Comparison of ENCODE assay signal across 12 cellular contexts in the genomic region with DNA sequence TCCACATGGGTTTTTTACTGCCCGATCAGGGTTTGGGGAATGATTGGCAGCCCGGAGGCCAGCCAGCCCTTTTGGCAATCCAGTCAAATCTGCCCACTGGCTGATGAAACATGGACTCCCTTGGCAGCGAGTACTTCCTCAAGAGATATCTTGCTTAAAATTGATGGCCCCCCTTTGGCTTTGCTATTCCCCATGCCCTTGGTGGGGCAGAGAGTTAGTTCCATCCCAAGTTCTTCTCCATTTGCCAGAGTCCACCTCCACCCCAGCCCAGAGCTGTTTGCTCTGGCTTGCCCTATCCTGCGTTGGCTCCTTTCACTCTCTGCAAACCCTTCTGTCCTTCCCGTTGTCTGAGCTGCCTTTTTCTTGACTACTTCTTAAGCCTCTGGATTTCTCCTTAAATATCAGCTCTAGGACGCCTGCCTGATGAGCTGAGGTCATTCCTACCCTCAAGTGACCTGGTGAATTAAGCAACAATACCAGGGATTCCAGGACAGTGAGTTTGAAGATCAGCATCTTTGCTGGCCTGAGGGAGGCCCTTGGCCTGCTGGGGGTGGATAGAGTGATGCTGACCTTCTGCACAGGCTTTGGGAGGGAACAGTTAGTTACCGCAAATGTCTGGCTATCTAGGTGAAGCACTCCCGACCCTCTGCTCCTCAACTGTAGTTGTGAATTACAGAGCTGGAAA.
DNase-seq lines count a peak whose midpoint lies in the region; ATAC-seq and TF ChIP-seq lines count a peak whose summit lies in the region.
"Had no signal": no experiment of that assay in that cellular context is flagged by ENCODE, and none has a peak within 500 bp of the region (broad histone marks: within the 10 kb centered on the region; RNA-seq: fewer than 3 reads in every experiment).

No MANE protein-coding gene starts in this region.

- no peak overlapping the region for H3K4ac ChIP-seq in H9 (ENCODE audit: low read depth, low read length)

- no peaks in the 10 kb centered on the region for H3K9me3 Mint-ChIP-seq in H9

- H3K4me3 Mint-ChIP-seq in H9 = no peak overlapping the region

- no peak overlapping the region for H3K14ac ChIP-seq in H9 (ENCODE audit: insufficient read depth, low read length)

- H3K56ac ChIP-seq in H9 (ENCODE audit: insufficient read length, low read depth, low read length) = no peak overlapping the region

- H4K5ac ChIP-seq in H9 (ENCODE audit: insufficient read length, low read depth, low read length) = no peak overlapping the region

- H3K36me3 ChIP-seq in RWPE2 (ENCODE audit: low read depth) (no peaks in the 10 kb centered on the region), osteoblast (ENCODE audit: insufficient read depth, low read length) (no peaks in the 10 kb centered on the region)

- no peaks in the 10 kb centered on the region for H3K36me3 Mint-ChIP-seq in H9 (ENCODE audit: insufficient read depth in 1 of 3, low read depth in 3 of 3)

- WGBS in H9 (ENCODE audit: extremely low coverage, insufficient read length, low lambda C conversion rate) = no CpG with 5 or more reads among the region's 8 CpGs

- H3K9me3 ChIP-seq in AG04450 (ENCODE audit: control insufficient read depth, insufficient read depth, low read length) (no peaks in the 10 kb centered on the region), RWPE2 (ENCODE audit: severe bottlenecking) (no peaks in the 10 kb centered on the region), osteoblast (ENCODE audit: low read depth, low read length) (no peaks in the 10 kb centered on the region), H9 (ENCODE audit: control insufficient read depth, low read depth, low read length) (no peaks in the 10 kb centered on the region)

- TF ChIP-seq CTCF in AG04450 (IDR thresholded peaks at IDR 0.05; ENCODE audit: low read depth, low read length) = no peak
- TF ChIP-seq CTCF in RWPE2 (IDR thresholded peaks at IDR 0.05; ENCODE audit: poor library complexity, severe bottlenecking) = no peak
- no peak for TF ChIP-seq CTCF in osteoblast (IDR thresholded peaks at IDR 0.05; ENCODE audit: extremely low read depth, low read depth, low read length)
- no peak for TF ChIP-seq CTCF in H9 (conservative IDR thresholded peaks at IDR 0.05)

- no peak overlapping the region for H2BK5ac ChIP-seq in H9 (ENCODE audit: insufficient read length, low read length)

- H3K4me1 ChIP-seq in RWPE2 (ENCODE audit: insufficient read depth, poor library complexity, severe bottlenecking) (no peaks in the 10 kb centered on the region), osteoblast (ENCODE audit: insufficient read depth, low read length) (peaks cover 83% of the 10 kb centered on the region), H9 (ENCODE audit: insufficient read depth, low read length) (no peaks in the 10 kb centered on the region)

- H3K4me2 ChIP-seq in osteoblast (ENCODE audit: insufficient read depth, low read length) (peak overlapping the region; percentile 76), H9 (ENCODE audit: insufficient read depth, insufficient read length, low read length) (no peak overlapping the region)

- no peak overlapping the region for H2AK5ac ChIP-seq in H9 (ENCODE audit: insufficient read length, low read length)

- no peaks in the 10 kb centered on the region for H3K23me2 ChIP-seq in H9 (ENCODE audit: insufficient read length, low read depth, low read length, poor library complexity, severe bottlenecking)

- peaks cover 12 to 31% of the 10 kb centered on the region in 2 experiments for H3K4me1 Mint-ChIP-seq in H9

- H3K27me3 Mint-ChIP-seq in H9 (ENCODE audit: low read depth) = no peaks in the 10 kb centered on the region

- POLR2A ChIA-PET in AG04450 (lab: Yijun Ruan, JAX) = interaction anchor here (0.9 to 2.3 kb wide), 7 partner anchors 9 to 74 kb away, joined by 3 to 20 read pairs (median 5); no protein-coding TSS in a partner anchor

- H3K27me3 ChIP-seq in AG04450 (ENCODE audit: control insufficient read depth, insufficient read depth, low read length) = no peaks in the 10 kb centered on the region
- peaks cover 13% of the 10 kb centered on the region for H3K27me3 ChIP-seq in RWPE2 (ENCODE audit: insufficient read depth, poor library complexity, severe bottlenecking)
- H3K27me3 ChIP-seq in osteoblast (ENCODE audit: insufficient read depth, low read length) = no peaks in the 10 kb centered on the region
- no peaks in the 10 kb centered on the region for H3K27me3 ChIP-seq in H9 (ENCODE audit: insufficient read depth, low read length)

- H4K8ac ChIP-seq in H9 (replicated peaks; ENCODE audit: insufficient read length, low read depth, low read length) = no peak overlapping the region

- no peak overlapping the region for H3K23ac ChIP-seq in H9 (ENCODE audit: insufficient read length, low read depth, low read length)

- H3K27ac Mint-ChIP-seq in H9 = peak overlapping the region in 1 of 3 experiments; percentile 56; a peak in 3 of 7 replicates

- CTCF ChIA-PET in AG04450 (lab: Charles Lee) = interaction anchor here (0.6 to 1.1 kb wide), 2 partner anchors 110 to 318 kb away, joined by 3 read pairs; no protein-coding TSS in a partner anchor

- H3T11ph ChIP-seq in H9 (ENCODE audit: low read length) = no peak overlapping the region

- H3K27ac ChIP-seq in AG04450 (ENCODE audit: low read depth, low read length) = peak overlapping the region; percentile 92
- H3K27ac ChIP-seq in RWPE2 (ENCODE audit: poor library complexity, severe bottlenecking) = no peak overlapping the region
- H3K27ac ChIP-seq in osteoblast (ENCODE audit: low read depth, low read length) = peak overlapping the region; percentile 99
- no peak overlapping the region for H3K27ac ChIP-seq in H9 (ENCODE audit: insufficient read length, low read depth, low read length)
- H3K27ac ChIP-seq: C4-2B had no signal

- H2BK15ac ChIP-seq in H9 (ENCODE audit: low read depth, low read length) = no peak overlapping the region

- peak; percentile 36; the same call in 2 of the 3 replicates for ATAC-seq in RWPE2 (ENCODE audit: low read depth)
- ATAC-seq in GM19455 (IDR thresholded peaks at IDR 0.05; ENCODE audit: unreplicated experiment) = no peak
- ATAC-seq: HCT116 had no signal

- H3K4me3 ChIP-seq in AG04450 (ENCODE audit: low read depth, low read length) (no peak overlapping the region), RWPE2 (ENCODE audit: severe bottlenecking) (no peak overlapping the region), osteoblast (ENCODE audit: insufficient read depth, low read length) (peak overlapping the region; percentile 32)

- H3K79me2 ChIP-seq in osteoblast (ENCODE audit: insufficient read depth, low read length) = peaks cover 33% of the 10 kb centered on the region
- no peaks in the 10 kb centered on the region for H3K79me2 ChIP-seq in H9 (ENCODE audit: insufficient read depth, low read length)

- H3K79me1 ChIP-seq in H9 (ENCODE audit: insufficient read depth, low read depth, low read length, poor library complexity, severe bottlenecking) = no peaks in the 10 kb centered on the region

- no peak overlapping the region for H4K91ac ChIP-seq in H9 (ENCODE audit: insufficient read length, low read depth, low read length)

- H4K20me1 ChIP-seq in osteoblast (ENCODE audit: insufficient read depth, low read length) (no peaks in the 10 kb centered on the region), H9 (ENCODE audit: control insufficient read depth, insufficient read depth, insufficient read length) (no peaks in the 10 kb centered on the region)

- no peak overlapping the region for H2BK120ac ChIP-seq in H9 (ENCODE audit: low read depth, low read length, poor library complexity, severe bottlenecking)

- no peak overlapping the region for H3K18ac ChIP-seq in H9 (ENCODE audit: insufficient read length, low read depth, low read length)

- no peak overlapping the region for H2BK12ac ChIP-seq in H9 (ENCODE audit: insufficient read length, low read depth, low read length)

- H3K9ac ChIP-seq in H9 (ENCODE audit: extremely low read depth, insufficient read length, low read length) = no peak overlapping the region

- no peak overlapping the region for H2BK20ac ChIP-seq in H9 (ENCODE audit: low read depth, low read length, poor library complexity, severe bottlenecking)

- peak; percentile 92 for DNase-seq in AG04450 (ENCODE audit: low read depth, low spot score)
- DNase-seq in RWPE2 (ENCODE audit: low spot score) = peak; percentile 23
- DNase-seq in fibroblast of the conjunctiva (ENCODE audit: low read depth) = peak; percentile 94
- DNase-seq in osteoblast (ENCODE audit: insufficient read length, low spot score, missing footprints) = peak; percentile 87
- no peak for DNase-seq in NCI-H187 treated with DMSO at 0.1 percent for 48 hours (lab: John Stamatoyannopoulos, UW)
- no peak for DNase-seq in occipital lobe (lab: John Stamatoyannopoulos, UW)
- no peak for DNase-seq in H9
- DNase-seq: dermis blood vessel endothelial cell, NCI-H2029 treated with DMSO at 0.1 percent for 48 hours had no signal

- H2AFZ ChIP-seq in osteoblast (ENCODE audit: low read length) (no peak overlapping the region), H9 (ENCODE audit: low read length) (no peak overlapping the region)

Comparison
In these comparisons a context has a peak if more than half of its experiments do, and no peak if none do; other contexts are left out.
1. DNase-seq: peak in AG04450 (single experiment), RWPE2 (single experiment), fibroblast of the conjunctiva (single experiment) and osteoblast (single experiment); none in NCI-H187 treated with DMSO at 0.1 percent for 48 hours (single experiment), occipital lobe (single experiment) and H9 (single experiment).
2. H3K27ac ChIP-seq: peak in AG04450 (single experiment) and osteoblast (single experiment); none in RWPE2 (single experiment) and H9 (single experiment).